In genomic region chr1:168386492-168386891, GRCh38 we compare ENCODE assay signal across 22 cellular contexts.
DNase-seq lines count a peak whose midpoint lies in the region; ATAC-seq, FAIRE-seq and TF ChIP-seq lines count a peak whose summit lies in the region.
"Had no signal": no experiment of that assay in that cellular context is flagged by ENCODE, and none has a peak within 500 bp of the region (broad histone marks: within the 10 kb centered on the region; RNA-seq: fewer than 3 reads in every experiment).

No MANE protein-coding gene starts in this region.

- DNase-seq in Calu3 = no peak
- DNase-seq in MM.1S = no peak
- DNase-seq in GM12878 (ENCODE audit: low read depth, low spot score) = no peak
- no peak for DNase-seq in natural killer cell
- DNase-seq in activated gamma-delta T cell treated with Interleukin-2 at 50 U/mL for 16 hours = no peak
- DNase-seq in glutamatergic neuron = no peak
- DNase-seq: Karpas-422, mesenchymal stem cell, MV-4-11, NCI-H146 had no signal

- no peak for TF ChIP-seq POLR2A in GM12878 (IDR thresholded peaks at IDR 0.05; ENCODE audit: low read depth, low read length)

- RAD21 ChIA-PET in GM12878 (lab: Charles Lee; ENCODE audit: unreplicated experiment) = no interaction called here

- BruUV-seq in Calu3 (replicated peaks; lab: Mats Ljungman, UMichigan) (no TSS peak), GM12878 (replicated peaks; lab: Mats Ljungman, UMichigan) (no TSS peak)

- no peaks in the 10 kb centered on the region for H4K20me1 ChIP-seq in MM.1S (ENCODE audit: insufficient read depth, low read length)
- no peaks in the 10 kb centered on the region for H4K20me1 ChIP-seq in GM12878 (ENCODE audit: control insufficient read depth, insufficient read depth)

- CTCF ChIA-PET in Calu3 (lab: Charles Lee) (interaction anchor here (1.8 kb wide), 1 partner anchor 43 kb away, joined by 10 read pairs; no protein-coding TSS in a partner anchor), GM12878 (lab: Yijun Ruan, JAX) (interaction anchor here (0.6 kb wide), 1 partner anchor 1236 kb away, joined by 3 read pairs; no protein-coding TSS in a partner anchor)

- H3K27ac ChIP-seq in MM.1S (ENCODE audit: low read length) = no peak overlapping the region
- no peak overlapping the region for H3K27ac ChIP-seq in GM12878 (ENCODE audit: control insufficient read depth, insufficient read depth)
- H3K27ac ChIP-seq: C4-2B, epithelial cell of prostate, left lung, SJSA1, skin epidermis, upper lobe of left lung had no signal

- peaks cover 6% of the 10 kb centered on the region for H3K36me3 Mint-ChIP-seq in Calu3 (ENCODE audit: insufficient read depth, unreplicated experiment)
- H3K36me3 Mint-ChIP-seq in natural killer cell = no peaks in the 10 kb centered on the region
- no peaks in the 10 kb centered on the region for H3K36me3 Mint-ChIP-seq in glutamatergic neuron (ENCODE audit: unreplicated experiment)
- H3K36me3 Mint-ChIP-seq: activated naive CD8-positive, alpha-beta T cell treated with anti-CD3 and anti-CD28 coated beads for 36 hours; stimulated activated naive B cell treated with anti-CD40 and anti-IgM and Interleukin-4, amounts not matched to agents 10 μg/mL and 1 μg/mL and 100 μg/mL, for 72 hours had no signal

- H2AFZ ChIP-seq in MM.1S (ENCODE audit: low read length) (no peak overlapping the region), GM12878 (ENCODE audit: control insufficient read depth, low read depth, low read length) (no peak overlapping the region)

- no peak overlapping the region for H3K4me3 ChIP-seq in MM.1S (ENCODE audit: low read length)
- H3K4me3 ChIP-seq in GM12878 = no peak overlapping the region
- H3K4me3 ChIP-seq: left lung, SJSA1, skin epidermis had no signal

- H3K4me1 Mint-ChIP-seq in Calu3 (ENCODE audit: low read depth, unreplicated experiment) (peaks cover 9% of the 10 kb centered on the region), natural killer cell (peaks cover 44 to 52% of the 10 kb centered on the region in 2 donors), glutamatergic neuron (ENCODE audit: low read depth, unreplicated experiment) (no peaks in the 10 kb centered on the region)

- H3K27me3 ChIP-seq in MM.1S (replicated peaks; ENCODE audit: insufficient read depth, low read length) (no peaks in the 10 kb centered on the region), GM12878 (replicated peaks in 1 of 2; ENCODE audit: control insufficient read depth in 2 of 2, insufficient read depth in 2 of 2, low read length in 1 of 2) (no peaks in the 10 kb centered on the region; a peak in 1 of 4 replicates)
- H3K27me3 ChIP-seq: SJSA1, upper lobe of left lung had no signal

- H3K4me2 ChIP-seq in MM.1S (ENCODE audit: low read depth, low read length) (peak overlapping the region; percentile 56; the same call in 1 of the 2 replicates), GM12878 (ENCODE audit: control insufficient read depth, insufficient read depth) (no peak overlapping the region)

- H3K9ac ChIP-seq in MM.1S (ENCODE audit: low read length) (no peak overlapping the region), GM12878 (ENCODE audit: control insufficient read depth, insufficient read depth, low read length) (no peak overlapping the region)

- TF ChIP-seq CTCF in Calu3 (IDR thresholded peaks at IDR 0.05; ENCODE audit: unreplicated experiment) (no peak), MM.1S (IDR thresholded peaks at IDR 0.05; ENCODE audit: low read length) (no peak), GM12878 (IDR thresholded peaks at IDR 0.05 in 2 of 3, conservative IDR thresholded peaks at IDR 0.05 in 1 of 3; ENCODE audit: control insufficient read depth in 2 of 3, extremely low read depth in 1 of 3, insufficient read depth in 1 of 3, low read depth in 3 of 3, low read length in 3 of 3) (no peak), natural killer cell (IDR thresholded peaks at IDR 0.05) (no peak), glutamatergic neuron (IDR thresholded peaks at IDR 0.05; ENCODE audit: partially characterized antibody, unreplicated experiment) (no peak)

- H3K9me3 ChIP-seq in MM.1S (replicated peaks; ENCODE audit: insufficient read depth, low read length) (no peaks in the 10 kb centered on the region), GM12878 (replicated peaks; ENCODE audit: control insufficient read depth, insufficient read depth, low read length) (no peaks in the 10 kb centered on the region; the same call in 2 of the 3 replicates)
- H3K9me3 ChIP-seq: left lung, SJSA1, upper lobe of left lung had no signal

- peaks cover 16% of the 10 kb centered on the region for H3F3A ChIP-seq in MM.1S (ENCODE audit: insufficient read depth, low read length)

- no peak for TF ChIP-seq EP300 in GM12878 (IDR thresholded peaks at IDR 0.05; ENCODE audit: borderline replicate concordance in 1 of 2, control insufficient read depth in 1 of 2, low read depth in 2 of 2, low read length in 2 of 2)

- no peak for TF ChIP-seq RAD21 in GM12878 (IDR thresholded peaks at IDR 0.05; ENCODE audit: insufficient read depth, low read depth, low read length)

- H3K79me2 ChIP-seq in MM.1S (ENCODE audit: low read length) (no peaks in the 10 kb centered on the region), GM12878 (ENCODE audit: control insufficient read depth, insufficient read depth, low read length) (no peaks in the 10 kb centered on the region)

- H3K27ac Mint-ChIP-seq in Calu3 (ENCODE audit: unreplicated experiment) = no peak overlapping the region
- peak overlapping the region; percentile 90 for H3K27ac Mint-ChIP-seq in natural killer cell
- H3K27ac Mint-ChIP-seq in glutamatergic neuron (ENCODE audit: unreplicated experiment) = no peak overlapping the region
- H3K27ac Mint-ChIP-seq: activated CD4-positive, alpha-beta memory T cell treated with anti-CD3 and anti-CD28 coated beads, Interleukin-2, amount 10 ng/mL, durations not matched to agents 7 days and 5 days had no signal

- peaks cover 26% of the 10 kb centered on the region for H3K4me1 ChIP-seq in MM.1S (ENCODE audit: low read length)
- H3K4me1 ChIP-seq in GM12878 (ENCODE audit: control insufficient read depth, insufficient read depth, low read length) = no peaks in the 10 kb centered on the region
- H3K4me1 ChIP-seq: left lung, SJSA1 had no signal

- no peak for FAIRE-seq in GM12878 (lab: Jason Lieb, UNC)
- FAIRE-seq: colon, TTC549 had no signal

- in situ Hi-C loops in GM12878 (cut with MboI) = no loop called here

- no peaks in the 10 kb centered on the region for H3K36me3 ChIP-seq in MM.1S (replicated peaks; ENCODE audit: insufficient read depth, low read length)
- H3K36me3 ChIP-seq in GM12878 (ENCODE audit: control insufficient read depth in 2 of 2, insufficient read depth in 2 of 2, low read length in 1 of 2) = no peaks in the 10 kb centered on the region
- H3K36me3 ChIP-seq: left lung, SJSA1, upper lobe of left lung had no signal

- 44% methylated on average over 2 of the region's 2 CpGs for WGBS in GM12878 (ENCODE audit: insufficient coverage, insufficient replicate concordance, low lambda C conversion rate, missing lambda C conversion rate)

- intact Hi-C loops in Calu3 (cut with micrococcal nuclease; ENCODE audit: unreplicated experiment) (no loop called here), GM12878 (cut with micrococcal nuclease; ENCODE audit: unreplicated experiment) (no loop called here), natural killer cell (cut with micrococcal nuclease) (no loop called here)

- POLR2A ChIA-PET in GM12878 (lab: Charles Lee) = no interaction called here

- H3K27me3 Mint-ChIP-seq in Calu3 (ENCODE audit: unreplicated experiment) = no peaks in the 10 kb centered on the region
- H3K27me3 Mint-ChIP-seq in natural killer cell (ENCODE audit: low read depth in 2 of 2) = peaks cover 0 to 7% of the 10 kb centered on the region in 2 donors
- peaks cover 2% of the 10 kb centered on the region for H3K27me3 Mint-ChIP-seq in glutamatergic neuron (ENCODE audit: unreplicated experiment)

- SMC1A ChIA-PET in GM12878 (lab: Charles Lee; ENCODE audit: uncharacterized antibody, unreplicated experiment) = interaction anchor here (1.6 kb wide), 1 partner anchor 12 kb away, joined by 5 read pairs; no protein-coding TSS in a partner anchor

- H3K4me3 Mint-ChIP-seq in Calu3 (ENCODE audit: low read depth, unreplicated experiment) (peak overlapping the region; percentile 66), natural killer cell (peak overlapping the region; percentile 85), glutamatergic neuron (ENCODE audit: unreplicated experiment) (no peak overlapping the region)

- no peak for ATAC-seq in GM12878
- ATAC-seq in natural killer cell = no peak
- ATAC-seq in GM21529 (IDR thresholded peaks at IDR 0.05; ENCODE audit: unreplicated experiment) = no peak

- H3K9me3 Mint-ChIP-seq in Calu3 (ENCODE audit: low read depth, unreplicated experiment) (no peaks in the 10 kb centered on the region), natural killer cell (no peaks in the 10 kb centered on the region), glutamatergic neuron (ENCODE audit: unreplicated experiment) (no peaks in the 10 kb centered on the region)
- H3K9me3 Mint-ChIP-seq: activated CD4-positive, alpha-beta memory T cell treated with anti-CD3 and anti-CD28 coated beads, Interleukin-2, amount 10 ng/mL, durations not matched to agents 7 days and 5 days; activated naive CD8-positive, alpha-beta T cell treated with anti-CD3 and anti-CD28 coated beads for 36 hours; stimulated activated naive B cell treated with anti-CD40 and anti-IgM and Interleukin-4, amounts not matched to agents 10 μg/mL and 1 μg/mL and 100 μg/mL, for 72 hours had no signal

- H3K9me2 ChIP-seq in MM.1S (replicated peaks; ENCODE audit: insufficient read depth, low read length) = no peaks in the 10 kb centered on the region

TF ChIP-seq in GM12878, 131 proteins besides CTCF, POLR2A, EP300 and RAD21:
- TF ChIP-seq USF1 (IDR thresholded peaks at IDR 0.05; ENCODE audit: borderline replicate concordance, extremely low read length, insufficient read depth, low read depth, low read length) (peak; percentile 47), ASH2L (IDR thresholded peaks at IDR 0.05; ENCODE audit: borderline replicate concordance, low read depth) (no peak)
TF ChIP-seq in GM12878: peak in this region for 1.

Comparison
In these comparisons a context has a peak if more than half of its experiments do, and no peak if none do; other contexts are left out.
1. H3K27ac Mint-ChIP-seq: peak in natural killer cell (2 of 2); none in Calu3 (single experiment) and glutamatergic neuron (single experiment).